Comparison of ENCODE assay signal across 8 cellular contexts in the genomic region with DNA sequence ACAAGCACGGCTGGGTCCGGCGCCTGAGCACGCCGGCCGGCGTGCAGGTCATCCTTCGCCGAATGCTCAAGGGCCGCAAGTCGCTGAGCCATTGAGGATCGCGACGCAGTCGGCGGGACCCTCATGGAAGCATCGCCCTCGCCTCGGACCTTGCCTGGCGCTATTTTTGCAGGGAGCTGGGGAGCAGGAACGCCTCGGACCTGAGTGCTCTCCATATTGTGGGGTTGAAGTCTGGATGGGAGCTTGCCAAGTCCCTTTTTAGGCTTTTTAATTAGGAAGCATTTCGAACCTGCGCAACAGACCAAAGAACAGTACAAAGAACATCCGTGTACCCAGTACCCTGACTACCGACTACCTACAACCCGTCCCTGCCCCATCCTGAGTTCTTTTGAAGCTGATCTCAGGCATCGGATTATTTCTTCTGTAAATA. TPM values are rescaled to one million over a fixed set of nuclear protein-coding genes. Genes with fewer than 3 reads are reported as not detected.
DNase-seq lines count a peak whose midpoint lies in the region; ATAC-seq, FAIRE-seq and TF ChIP-seq lines count a peak whose summit lies in the region.

No MANE protein-coding gene starts in this region.

- H3K4me1 ChIP-seq in A549 (peaks cover 38% of the 10 kb centered on the region), mesenchymal stem cell (ENCODE audit: control insufficient read depth, insufficient read depth, low read depth, low read length) (peaks cover 42% of the 10 kb centered on the region), aorta (ENCODE audit: control insufficient read depth in 1 of 2, insufficient read depth in 2 of 2, low read length in 2 of 2) (no peaks in the 10 kb centered on the region)

- peak overlapping the region; percentile 77 for H3K27ac Mint-ChIP-seq in HFFc6

- TF ChIP-seq POLR2A in A549 (IDR thresholded peaks at IDR 0.05; ENCODE audit: low read length) = no peak

- peak overlapping the region; percentile 80 to 99 for H3K27ac ChIP-seq in A549
- peak overlapping the region; percentile 91 for H3K27ac ChIP-seq in mesenchymal stem cell (ENCODE audit: low read length, poor library complexity, severe bottlenecking)
- peak overlapping the region in 1 of 2 donors; percentile 68 for H3K27ac ChIP-seq in aorta (ENCODE audit: low read depth in 1 of 2, low read length in 2 of 2)

- peak overlapping the region; percentile 69 for H3K4me2 ChIP-seq in A549
- peak overlapping the region; percentile 78 for H3K4me2 ChIP-seq in mesenchymal stem cell (ENCODE audit: low read length, poor library complexity, severe bottlenecking)

- peak overlapping the region; percentile 27 for H2BK120ac ChIP-seq in mesenchymal stem cell (ENCODE audit: low read depth, low read length)

- intact Hi-C loops in aorta (cut with DNase I) = no loop called here

- H3K27me3 ChIP-seq in mesenchymal stem cell (ENCODE audit: control insufficient read depth in 1 of 2, insufficient read depth in 1 of 2, low read length in 2 of 2) (no peaks in the 10 kb centered on the region), aorta (ENCODE audit: control insufficient read depth in 1 of 2, insufficient read depth in 2 of 2, low read length in 1 of 2) (no peaks in the 10 kb centered on the region)

- no peak for ATAC-seq in A549
- no peak for ATAC-seq in aorta (ENCODE audit: low FRiP score)
- no peak for ATAC-seq in GM21825 (IDR thresholded peaks at IDR 0.05; ENCODE audit: unreplicated experiment)

- H3K9me3 ChIP-seq in A549 (no peaks in the 10 kb centered on the region), mesenchymal stem cell (ENCODE audit: control insufficient read depth, low read length) (no peaks in the 10 kb centered on the region), aorta (ENCODE audit: control insufficient read depth, low read length) (no peaks in the 10 kb centered on the region)

- no peak overlapping the region for H2AK5ac ChIP-seq in mesenchymal stem cell (ENCODE audit: low read length, severe bottlenecking)

- in situ Hi-C loops in astrocyte of the spinal cord (cut with HindIII; ENCODE audit: low sequenced_read_pairs) = no loop called here

- no peak for TF ChIP-seq CTCF in A549 (IDR thresholded peaks at IDR 0.05)
- no peak for TF ChIP-seq CTCF in HFFc6 (IDR thresholded peaks at IDR 0.05)
- TF ChIP-seq CTCF in astrocyte of the spinal cord (IDR thresholded peaks at IDR 0.05; ENCODE audit: low read depth, low read length) = no peak

- peak overlapping the region in 1 of 2 experiments; percentile 10 for H2BK12ac ChIP-seq in mesenchymal stem cell (ENCODE audit: low read length in 2 of 2)

- H3K36me3 ChIP-seq in mesenchymal stem cell (ENCODE audit: control insufficient read depth in 1 of 2, insufficient read depth in 2 of 2, low read depth in 1 of 2, low read length in 2 of 2) (peaks cover 0 to 8% of the 10 kb centered on the region in 2 experiments), aorta (ENCODE audit: control insufficient read depth in 1 of 2, insufficient read depth in 2 of 2, low read length in 1 of 2) (no peaks in the 10 kb centered on the region)

- no peak for TF ChIP-seq EP300 in A549 (IDR thresholded peaks at IDR 0.05)

- H3K4me3 ChIP-seq in A549 = peak overlapping the region; percentile 50
- H3K4me3 ChIP-seq in astrocyte of the spinal cord (ENCODE audit: low read depth, low read length) = peak overlapping the region; percentile 63
- peak overlapping the region; percentile 80 to 95 for H3K4me3 ChIP-seq in mesenchymal stem cell (ENCODE audit: insufficient read depth in 1 of 2, low read depth in 1 of 2, low read length in 2 of 2)
- H3K4me3 ChIP-seq in aorta (ENCODE audit: low read length in 2 of 2) = peak overlapping the region; percentile 20 to 53

- FAIRE-seq in A549 (lab: Jason Lieb, UNC) = no peak

- no peak overlapping the region for H2BK5ac ChIP-seq in mesenchymal stem cell (ENCODE audit: low read depth, low read length, poor library complexity, severe bottlenecking)

- 32% methylated on average over 6 of the region's 28 CpGs for WGBS in A549 (ENCODE audit: missing lambda C conversion rate)
- 11% methylated on average over 26 of the region's 28 CpGs for WGBS in mesenchymal stem cell
- whole genome bisulfite sequencing in aorta, 2 donors = 5 to 6% methylated on average over 28 of the region's 28 CpGs

- DNase-seq in A549 (ENCODE audit: low read depth in 1 of 2, low spot score in 1 of 2) (no peak), HFFc6 (no peak), astrocyte of the spinal cord (ENCODE audit: low read depth, low spot score) (no peak), mesenchymal stem cell (no peak), aorta (peak; percentile 61 to 82), HCEC 1CT (no peak), D341Med (ENCODE audit: low spot score) (no peak)

- TF ChIP-seq RAD21 in A549 (conservative IDR thresholded peaks at IDR 0.05 in 1 of 2, IDR thresholded peaks at IDR 0.05 in 1 of 2) = no peak

- H3K79me1 ChIP-seq in mesenchymal stem cell (replicated peaks; ENCODE audit: low read length, poor library complexity, severe bottlenecking) = peaks cover 23% of the 10 kb centered on the region

- CTCF ChIA-PET in A549 (lab: Yijun Ruan, JAX) = interaction anchor here (1.6 to 8.7 kb wide), 2 partner anchors 13 to 84 kb away, joined by 4 to 98 read pairs; no protein-coding TSS in a partner anchor

- peak overlapping the region in 1 of 2 experiments; percentile 9 for H3K14ac ChIP-seq in mesenchymal stem cell (ENCODE audit: low read length in 2 of 2)

- H3K4me3 Mint-ChIP-seq in HFFc6 = peak overlapping the region; percentile 92

- POLR2A ChIA-PET in A549 (lab: Yijun Ruan, JAX) = no interaction called here

- peak overlapping the region; percentile 64 to 98 for H3K23ac ChIP-seq in mesenchymal stem cell (ENCODE audit: low read length in 2 of 2)

- peak overlapping the region; percentile 56 to 82 for H3K4ac ChIP-seq in mesenchymal stem cell (ENCODE audit: low read depth in 1 of 2, low read length in 2 of 2)

- peak overlapping the region; percentile 90 to 96 for H3K18ac ChIP-seq in mesenchymal stem cell (ENCODE audit: low read depth in 1 of 2, low read length in 2 of 2)

- peak overlapping the region; percentile 80 for H2AFZ ChIP-seq in mesenchymal stem cell (ENCODE audit: low read depth, low read length)

- peaks cover 52% of the 10 kb centered on the region for H3K4me1 Mint-ChIP-seq in HFFc6 (ENCODE audit: low read depth)

- peak overlapping the region; percentile 83 for H4K8ac ChIP-seq in mesenchymal stem cell (ENCODE audit: low read length)

- no peaks in the 10 kb centered on the region for H3K9me3 Mint-ChIP-seq in HFFc6

- no peaks in the 10 kb centered on the region; the same call in none of the 2 replicates for H3K27me3 Mint-ChIP-seq in HFFc6 (ENCODE audit: insufficient read depth)

- H4K91ac ChIP-seq in mesenchymal stem cell (ENCODE audit: low read length) = peak overlapping the region; percentile 96

- H3K9ac ChIP-seq in mesenchymal stem cell (ENCODE audit: low read length) = peak overlapping the region; percentile 94

- peak overlapping the region; percentile 95 for H2BK15ac ChIP-seq in mesenchymal stem cell (ENCODE audit: low read depth, poor library complexity, severe bottlenecking)

- peaks cover 12% of the 10 kb centered on the region for H3K36me3 Mint-ChIP-seq in HFFc6 (ENCODE audit: low read depth)

RNA-seq across cellular contexts. Expression of a gene that starts 0.6 kb away (rescaled TPM):
- polyA plus RNA-seq in A549 (2011; rRNA removed) = 28.1 and 30.5 TPM in 2 replicates
- polyA plus RNA-seq in A549 (2012; cell fraction: cytosol; rRNA removed) = 51.9 and 54.3 TPM in 2 replicates
- polyA plus RNA-seq in A549 (2012; cell fraction: nucleus; rRNA removed) = 43.2 and 81.8 TPM in 2 replicates
- 50.6 to 56.1 TPM (median 54.9 TPM) in 3 replicates for polyA plus RNA-seq in A549 (2017; fragmentation: RNase III; extraction: RNeasy Plus Mini Kit Qiagen cat#74134 plus additional on column Dnase treatment)
- 6.4 and 7.5 TPM in 2 replicates for polyA minus RNA-seq in A549 (2011; rRNA and poly(A)+ RNA removed)
- 10 to 100 TPM; 43.1 to 56.7 (median 50.4) TPM for total RNA-seq in HFFc6 (2021; fragmentation: NEBNext Ultra II Directional; extraction: Animal tissue kit (Norgen Biotek cat#: 25700))
- polyA plus RNA-seq in mesenchymal stem cell (2013, experiment 1 of 2) = 81.3 TPM
- polyA plus RNA-seq in mesenchymal stem cell (2013, experiment 2 of 2) = 83.5 TPM
- 10 to 100 TPM; 41.9 to 53.9 TPM for total RNA-seq in aorta
- polyA plus RNA-seq in aorta = 100 to 1,000 TPM; 134 to 177 TPM

RNA-seq across cellular contexts. Expression of a gene that starts 3.1 kb away (rescaled TPM):
- 27.5 and 35.5 TPM in 2 replicates for polyA plus RNA-seq in A549 (2011; rRNA removed)
- 73.9 and 80.5 TPM in 2 replicates for polyA plus RNA-seq in A549 (2012; cell fraction: cytosol; rRNA removed)
- 33.7 and 39.6 TPM in 2 replicates for polyA plus RNA-seq in A549 (2012; cell fraction: nucleus; rRNA removed)
- 53.5 to 62.1 TPM (median 58.5 TPM) in 3 replicates for polyA plus RNA-seq in A549 (2017; fragmentation: RNase III; extraction: RNeasy Plus Mini Kit Qiagen cat#74134 plus additional on column Dnase treatment)
- 14.5 TPM in 2 replicates for polyA minus RNA-seq in A549 (2011; rRNA and poly(A)+ RNA removed)
- total RNA-seq in HFFc6 (2021; fragmentation: NEBNext Ultra II Directional; extraction: Animal tissue kit (Norgen Biotek cat#: 25700)) = 10 to 100 TPM; 77.1 to 92.5 (median 83.4) TPM
- polyA plus RNA-seq in mesenchymal stem cell (2013, experiment 1 of 2) = 151 TPM
- 152 TPM for polyA plus RNA-seq in mesenchymal stem cell (2013, experiment 2 of 2)
- total RNA-seq in aorta = 10 to 100 TPM; 21.4 to 33.2 TPM
- 10 to 100 TPM; 24.2 to 71.0 TPM for polyA plus RNA-seq in aorta

RNA-seq across cellular contexts. Expression of a gene that starts 3.1 kb away (rescaled TPM):
- polyA plus RNA-seq in A549 (2011; rRNA removed) (2.3 TPM in 2 replicates), A549 (2017; fragmentation: RNase III; extraction: RNeasy Plus Mini Kit Qiagen cat#74134 plus additional on column Dnase treatment) (3.1 to 4.4 TPM (median 4.2 TPM) in 3 replicates), aorta (10 to 100 TPM; 10.8 to 11.6 TPM)
- polyA plus RNA-seq in A549 (2012; cell fraction: cytosol; rRNA removed) = 4.0 and 6.2 TPM in 2 replicates
- 3.4 and 5.1 TPM in 2 replicates for polyA plus RNA-seq in A549 (2012; cell fraction: nucleus; rRNA removed)
- 2.0 and 3.0 TPM in 2 replicates for polyA minus RNA-seq in A549 (2011; rRNA and poly(A)+ RNA removed)
- 1 to 10 TPM; 6.7 to 9.9 (median 8.9) TPM for total RNA-seq in HFFc6 (2021; fragmentation: NEBNext Ultra II Directional; extraction: Animal tissue kit (Norgen Biotek cat#: 25700))
- 5.3 TPM for polyA plus RNA-seq in mesenchymal stem cell (2013, experiment 1 of 2)
- 5.1 TPM for polyA plus RNA-seq in mesenchymal stem cell (2013, experiment 2 of 2)
- total RNA-seq in aorta = 10 to 100 TPM in 1 of 2 donors, 1 to 10 TPM in 1; 9.8 to 10.8 TPM

RNA-seq across cellular contexts. Expression of a gene that starts 24.6 kb away (rescaled TPM):
- polyA plus RNA-seq in A549 (2011; rRNA removed) (0.45 and 0.56 TPM in 2 replicates), A549 (2017; fragmentation: RNase III; extraction: RNeasy Plus Mini Kit Qiagen cat#74134 plus additional on column Dnase treatment) (0.74 to 1.2 TPM (median 1.0 TPM) in 3 replicates), aorta (under 1 TPM in 1 of 2 donors, not detected in 1; 0.95 TPM)
- polyA plus RNA-seq in A549 (2012; cell fraction: cytosol; rRNA removed) = 0.93 and 1.0 TPM in 2 replicates
- polyA plus RNA-seq in A549 (2012; cell fraction: nucleus; rRNA removed) = 7.3 and 8.3 TPM in 2 replicates
- 0.33 TPM in 1 of 2 replicates, not detected in the other for polyA minus RNA-seq in A549 (2011; rRNA and poly(A)+ RNA removed)
- total RNA-seq in HFFc6 (2021; fragmentation: NEBNext Ultra II Directional; extraction: Animal tissue kit (Norgen Biotek cat#: 25700)) = under 1 TPM; 0.28 to 0.57 (median 0.43) TPM
- 0.36 TPM for polyA plus RNA-seq in mesenchymal stem cell (2013, experiment 1 of 2)
- polyA plus RNA-seq in mesenchymal stem cell (2013, experiment 2 of 2) = 0.34 TPM
- 1 to 10 TPM in 1 of 2 donors, under 1 TPM in 1; 0.71 to 1.0 TPM for total RNA-seq in aorta

RNA-seq across cellular contexts. Expression of a gene that starts 28.4 kb away (rescaled TPM):
- 2.2 and 2.4 TPM in 2 replicates for polyA plus RNA-seq in A549 (2011; rRNA removed)
- polyA plus RNA-seq in A549 (2012; cell fraction: cytosol; rRNA removed) = 3.4 and 4.1 TPM in 2 replicates
- polyA plus RNA-seq in A549 (2012; cell fraction: nucleus; rRNA removed) = 17.0 and 18.9 TPM in 2 replicates
- polyA plus RNA-seq in A549 (2017; fragmentation: RNase III; extraction: RNeasy Plus Mini Kit Qiagen cat#74134 plus additional on column Dnase treatment) = 3.9 to 5.5 TPM (median 5.1 TPM) in 3 replicates
- 1.9 and 2.9 TPM in 2 replicates for polyA minus RNA-seq in A549 (2011; rRNA and poly(A)+ RNA removed)
- total RNA-seq in HFFc6 (2021; fragmentation: NEBNext Ultra II Directional; extraction: Animal tissue kit (Norgen Biotek cat#: 25700)) = 1 to 10 TPM; 4.4 to 6.0 (median 5.0) TPM
- 5.5 TPM for polyA plus RNA-seq in mesenchymal stem cell (2013, experiment 1 of 2)
- 5.3 TPM for polyA plus RNA-seq in mesenchymal stem cell (2013, experiment 2 of 2)
- 10 to 100 TPM; 10.9 to 17.4 TPM for total RNA-seq in aorta
- 10 to 100 TPM in 1 of 2 donors, 1 to 10 TPM in 1; 1.3 to 19.4 TPM for polyA plus RNA-seq in aorta

Comparison
In these comparisons a context has a peak if more than half of its experiments do, and no peak if none do; other contexts are left out.
1. DNase-seq: peak in aorta (2 of 2); none in A549 (0 of 2), HFFc6 (single experiment), astrocyte of the spinal cord (single experiment), mesenchymal stem cell (single experiment), HCEC 1CT (single experiment) and D341Med (single experiment).
2. H3K4me3 ChIP-seq: peak in every context shown above with its lines; median percentile 88 in mesenchymal stem cell; 63 in astrocyte of the spinal cord; 50 in A549; 36 in aorta.